14 cellular contexts compared by ENCODE assay signal in genomic region chr7:46933596-46933995, GRCh38.
DNase-seq lines count a peak whose midpoint lies in the region; ATAC-seq and TF ChIP-seq lines count a peak whose summit lies in the region.
"Had no signal": no experiment of that assay in that cellular context is flagged by ENCODE, and none has a peak within 500 bp of the region (broad histone marks: within the 10 kb centered on the region; RNA-seq: fewer than 3 reads in every experiment).

No MANE protein-coding gene starts in this region.

- H3K36me3 Mint-ChIP-seq in naive thymus-derived CD4-positive, alpha-beta T cell: no peaks in the 10 kb centered on the region
- H3K36me3 Mint-ChIP-seq: natural killer cell treated with Interleukin-12 subunit alpha and Interleukin-12 subunit beta and Interleukin-15 and Interleukin-18, amount 100 ng/mL, for 72 hours had no signal

- TF ChIP-seq EP300 in suprapubic skin (IDR thresholded peaks at IDR 0.05): no peak

- DNase-seq in NOMO-1 treated with DMSO at 0.1 percent for 48 hours (lab: John Stamatoyannopoulos, UW; ENCODE audit: unreplicated experiment) (peak; percentile 25), NOMO-1 treated with dmso at 0.1 percent for 144 hours (lab: John Stamatoyannopoulos, UW; ENCODE audit: unreplicated experiment) (no peak), PC-9 (peak in 1 of 2 experiments; percentile 74), fibroblast of pulmonary artery (ENCODE audit: low read depth) (peak; percentile 61), suprapubic skin (ENCODE audit: low spot score in 2 of 2) (no peak), upper lobe of right lung (no peak)
- no peak for DNase-seq in stimulated activated CD4-positive, alpha-beta T cell treated with anti-CD3 and anti-CD28 coated beads, Interleukin-15, amount 100 ng/mL, for 24 hours
- DNase-seq in naive thymus-derived CD4-positive, alpha-beta T cell: no peak
- DNase-seq: activated CD4-positive, alpha-beta T cell treated with anti-CD3 and anti-CD28 coated beads for 36 hours; NCI-H1436 had no signal

- no peak overlapping the region for H2AFZ ChIP-seq in PC-9

- H3K4me3 Mint-ChIP-seq in naive thymus-derived CD4-positive, alpha-beta T cell: no peak overlapping the region
- H3K4me3 Mint-ChIP-seq: activated CD4-positive, alpha-beta T cell treated with anti-CD3 and anti-CD28 coated beads for 36 hours; central memory CD8-positive, alpha-beta T cell; natural killer cell treated with Interleukin-12 subunit alpha and Interleukin-12 subunit beta and Interleukin-15 and Interleukin-18, amount 100 ng/mL, for 72 hours had no signal

- H4K20me1 ChIP-seq in PC-9 (ENCODE audit: insufficient read depth): no peaks in the 10 kb centered on the region

- BruUV-seq in PC-9 (replicated peaks; lab: Mats Ljungman, UMichigan): no TSS peak

- peaks cover 37% of the 10 kb centered on the region for H3K4me1 ChIP-seq in PC-9 (replicated peaks; ENCODE audit: insufficient read depth)
- peaks cover 26% of the 10 kb centered on the region for H3K4me1 ChIP-seq in suprapubic skin
- peaks cover 20% of the 10 kb centered on the region for H3K4me1 ChIP-seq in upper lobe of right lung
- H3K4me1 ChIP-seq in naive thymus-derived CD4-positive, alpha-beta T cell (ENCODE audit: control insufficient read depth in 2 of 2, insufficient read depth in 2 of 2, low read length in 2 of 2): no peaks in the 10 kb centered on the region

- H3K9me2 ChIP-seq in PC-9 (ENCODE audit: insufficient read depth): no peaks in the 10 kb centered on the region

- H3K4me1 Mint-ChIP-seq in naive thymus-derived CD4-positive, alpha-beta T cell: no peaks in the 10 kb centered on the region
- H3K4me1 Mint-ChIP-seq: activated CD4-positive, alpha-beta T cell treated with anti-CD3 and anti-CD28 coated beads for 36 hours; central memory CD8-positive, alpha-beta T cell had no signal

- H3K4me3 ChIP-seq in PC-9: no peak overlapping the region
- H3K4me3 ChIP-seq in fibroblast of pulmonary artery (replicated peaks; ENCODE audit: low read depth, low read length): no peak overlapping the region
- H3K4me3 ChIP-seq in suprapubic skin: no peak overlapping the region
- H3K4me3 ChIP-seq in upper lobe of right lung: no peak overlapping the region
- no peak overlapping the region for H3K4me3 ChIP-seq in naive thymus-derived CD4-positive, alpha-beta T cell (ENCODE audit: low read length)
- H3K4me3 ChIP-seq: skin epidermis had no signal

- no peaks in the 10 kb centered on the region for H3K36me3 ChIP-seq in PC-9 (ENCODE audit: low read depth)
- no peaks in the 10 kb centered on the region for H3K36me3 ChIP-seq in suprapubic skin
- no peaks in the 10 kb centered on the region for H3K36me3 ChIP-seq in upper lobe of right lung
- H3K36me3 ChIP-seq in naive thymus-derived CD4-positive, alpha-beta T cell (ENCODE audit: control insufficient read depth in 2 of 3, insufficient read depth in 3 of 3, low read length in 3 of 3): no peaks in the 10 kb centered on the region

- peaks cover 15% of the 10 kb centered on the region for H3F3A ChIP-seq in PC-9 (ENCODE audit: insufficient read depth, low read depth)

- POLR2A ChIA-PET in PC-9 (lab: Charles Lee; ENCODE audit: unreplicated experiment): no interaction called here
- POLR2A ChIA-PET in naive thymus-derived CD4-positive, alpha-beta T cell (lab: Charles Lee): no interaction called here

- H3K9me3 ChIP-seq in PC-9 (ENCODE audit: insufficient read depth, low read depth): peaks cover 14% of the 10 kb centered on the region; the same call in 1 of the 2 replicates
- H3K9me3 ChIP-seq in suprapubic skin: no peaks in the 10 kb centered on the region
- no peaks in the 10 kb centered on the region for H3K9me3 ChIP-seq in upper lobe of right lung
- no peaks in the 10 kb centered on the region for H3K9me3 ChIP-seq in naive thymus-derived CD4-positive, alpha-beta T cell (ENCODE audit: control insufficient read depth in 2 of 3, low read length in 3 of 3)

- no peaks in the 10 kb centered on the region for H3K79me2 ChIP-seq in PC-9 (ENCODE audit: low read depth)

- CTCF ChIA-PET in PC-9 (lab: Charles Lee): interaction anchor here (1.0 kb wide), 1 partner anchor 1011 kb away, joined by 4 read pairs; no protein-coding TSS in a partner anchor
- CTCF ChIA-PET in naive thymus-derived CD4-positive, alpha-beta T cell (lab: Charles Lee): no interaction called here

- TF ChIP-seq POLR2A in suprapubic skin (IDR thresholded peaks at IDR 0.05): no peak

- H3K27me3 ChIP-seq in PC-9 (ENCODE audit: insufficient read depth, low read depth) (no peaks in the 10 kb centered on the region), suprapubic skin (no peaks in the 10 kb centered on the region), upper lobe of right lung (no peaks in the 10 kb centered on the region)
- H3K27me3 ChIP-seq in naive thymus-derived CD4-positive, alpha-beta T cell (ENCODE audit: control insufficient read depth in 2 of 2, insufficient read depth in 2 of 2, low read length in 2 of 2): no peaks in the 10 kb centered on the region

- intact Hi-C loops in PC-9 (cut with micrococcal nuclease; ENCODE audit: unreplicated experiment) (loop anchor here (5.0 kb wide), 2 partner anchors 181 to 376 kb away; no protein-coding TSS in a partner anchor), upper lobe of right lung (cut with DNase I) (no loop called here)
- intact Hi-C loops in naive thymus-derived CD4-positive, alpha-beta T cell (cut with micrococcal nuclease): no loop called here

- H3K27ac Mint-ChIP-seq in naive thymus-derived CD4-positive, alpha-beta T cell: no peak overlapping the region
- H3K27ac Mint-ChIP-seq: activated CD4-positive, alpha-beta T cell treated with anti-CD3 and anti-CD28 coated beads for 36 hours; activated T-helper 2 cell treated with anti-CD3 and anti-CD28 coated beads, Interferon-gamma antibody, Interleukin-2, Interleukin-4, amounts not matched to agents 10 μg/mL and 5 μg/mL and 100 μg/mL, durations not matched to agents 14 hours and 24 hours and 36 hours; natural killer cell treated with Interleukin-12 subunit alpha and Interleukin-12 subunit beta and Interleukin-15 and Interleukin-18, amount 100 ng/mL, for 72 hours had no signal

- peaks cover 0 to 14% (median 5%) of the 10 kb centered on the region in 11 donors for H3K9me3 Mint-ChIP-seq in naive thymus-derived CD4-positive, alpha-beta T cell
- H3K9me3 Mint-ChIP-seq: activated T-helper 2 cell treated with anti-CD3 and anti-CD28 coated beads, Interferon-gamma antibody, Interleukin-2, Interleukin-4, amounts not matched to agents 10 μg/mL and 5 μg/mL and 100 μg/mL, durations not matched to agents 14 hours and 24 hours and 36 hours had no signal

- peak overlapping the region; percentile 22; the same call in 1 of the 2 replicates for H3K27ac ChIP-seq in PC-9
- peak overlapping the region; percentile 67 for H3K27ac ChIP-seq in suprapubic skin
- no peak overlapping the region for H3K27ac ChIP-seq in upper lobe of right lung
- no peak overlapping the region for H3K27ac ChIP-seq in naive thymus-derived CD4-positive, alpha-beta T cell (ENCODE audit: low read depth, low read length)

- ATAC-seq in upper lobe of right lung: no peak
- ATAC-seq in naive thymus-derived CD4-positive, alpha-beta T cell: no peak
- ATAC-seq: activated CD4-positive, alpha-beta T cell treated with anti-CD3 and anti-CD28 coated beads for 36 hours; natural killer cell treated with Interleukin-12 subunit alpha and Interleukin-12 subunit beta and Interleukin-15 and Interleukin-18, amount 100 ng/mL, for 72 hours had no signal

- no peaks in the 10 kb centered on the region for H3K27me3 Mint-ChIP-seq in naive thymus-derived CD4-positive, alpha-beta T cell
- H3K27me3 Mint-ChIP-seq: activated CD4-positive, alpha-beta T cell treated with anti-CD3 and anti-CD28 coated beads for 36 hours; central memory CD8-positive, alpha-beta T cell; natural killer cell treated with Interleukin-12 subunit alpha and Interleukin-12 subunit beta and Interleukin-15 and Interleukin-18, amount 100 ng/mL, for 72 hours had no signal

- TF ChIP-seq CTCF in PC-9 (conservative IDR thresholded peaks at IDR 0.05) (no peak), fibroblast of pulmonary artery (IDR thresholded peaks at IDR 0.05; ENCODE audit: low read length, missing control alignments) (no peak), suprapubic skin (IDR thresholded peaks at IDR 0.05) (no peak), upper lobe of right lung (IDR thresholded peaks at IDR 0.05) (no peak)

- 56% methylated on average over 4 of the region's 4 CpGs for WGBS in suprapubic skin

- 0 out of 2 replicates have a peak overlapping the region, but pooled peaks have one; percentile 2 for H3K4me2 ChIP-seq in PC-9

Comparison
In these comparisons a context has a peak if more than half of its experiments do, and no peak if none do; other contexts are left out.
1. DNase-seq: peak in NOMO-1 treated with DMSO at 0.1 percent for 48 hours (single experiment) and fibroblast of pulmonary artery (single experiment); none in NOMO-1 treated with dmso at 0.1 percent for 144 hours (single experiment), suprapubic skin (0 of 2), upper lobe of right lung (single experiment), stimulated activated CD4-positive, alpha-beta T cell treated with anti-CD3 and anti-CD28 coated beads, Interleukin-15, amount 100 ng/mL, for 24 hours (single experiment) and naive thymus-derived CD4-positive, alpha-beta T cell (0 of 9).
2. H3K27ac ChIP-seq: peak in PC-9 (single experiment) and suprapubic skin (single experiment); none in upper lobe of right lung (single experiment) and naive thymus-derived CD4-positive, alpha-beta T cell (single experiment).